ENCODE assay signal across 25 cellular contexts in the genomic region with DNA sequence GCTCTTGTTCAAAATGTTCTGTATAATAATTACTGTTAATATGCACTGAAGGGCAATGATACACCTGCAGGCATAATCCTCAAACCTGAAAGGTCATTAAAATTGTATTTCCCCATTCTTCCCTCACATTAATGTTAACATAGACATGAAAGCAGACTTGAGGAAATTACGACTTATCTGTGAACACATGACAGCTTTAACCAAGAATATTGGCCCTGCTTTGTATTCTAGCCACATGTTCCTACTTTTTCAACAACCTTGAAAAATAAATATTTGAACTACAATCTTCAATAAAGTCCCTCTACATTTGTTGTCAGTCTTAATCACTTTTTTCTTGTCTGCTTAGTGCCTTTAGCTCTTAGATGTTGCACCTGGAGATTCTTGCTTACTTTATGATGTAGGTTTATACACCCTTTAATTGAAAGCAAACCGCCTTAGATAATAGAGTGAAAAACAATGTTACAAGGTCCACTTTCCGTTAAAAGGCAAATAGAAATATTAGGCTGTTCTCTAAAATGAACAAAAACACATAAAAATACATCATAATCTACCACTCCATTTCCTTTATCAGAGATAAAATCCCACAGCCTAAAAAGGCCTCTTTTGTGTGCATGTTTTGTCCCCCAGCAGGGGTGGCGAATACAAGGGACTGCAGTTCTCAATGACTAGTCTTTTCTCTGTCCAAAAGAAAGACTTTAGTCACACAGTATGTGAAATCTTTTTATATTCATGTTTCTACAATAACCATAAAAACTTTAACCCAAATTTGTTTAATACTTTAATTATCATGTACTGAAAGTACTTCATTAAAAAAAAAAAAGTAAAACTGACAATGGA. TPM values are rescaled to one million over a fixed set of nuclear protein-coding genes. Genes with fewer than 3 reads are reported as not detected.
DNase-seq lines count a peak whose midpoint lies in the region; ATAC-seq, FAIRE-seq and TF ChIP-seq lines count a peak whose summit lies in the region.
"Had no signal": no experiment of that assay in that cellular context is flagged by ENCODE, and none has a peak within 500 bp of the region (broad histone marks: within the 10 kb centered on the region; RNA-seq: fewer than 3 reads in every experiment).

No MANE protein-coding gene starts in this region.

- peaks cover 50% of the 10 kb centered on the region for H3K36me3 Mint-ChIP-seq in activated CD4-positive, alpha-beta memory T cell treated with anti-CD3 and anti-CD28 coated beads for 36 hours
- peaks cover 65% of the 10 kb centered on the region for H3K36me3 Mint-ChIP-seq in activated CD4-positive, alpha-beta memory T cell treated with anti-CD3 and anti-CD28 coated beads, Interleukin-2, amount 10 ng/mL, durations not matched to agents 7 days and 5 days (ENCODE audit: low read depth)

- POLR2A ChIA-PET in activated CD4-positive, alpha-beta memory T cell treated with anti-CD3 and anti-CD28 coated beads for 36 hours (lab: Charles Lee) = interaction anchor here (0.6 kb wide), 1 partner anchor 20 kb away, joined by 3 read pairs; no protein-coding TSS in a partner anchor
- POLR2A ChIA-PET in activated CD4-positive, alpha-beta memory T cell treated with anti-CD3 and anti-CD28 coated beads, Interleukin-2, amount 10 ng/mL, durations not matched to agents 7 days and 5 days (lab: Charles Lee) = interaction anchor here (0.9 kb wide), 1 partner anchor 29 kb away, joined by 3 read pairs; no protein-coding TSS in a partner anchor

- H3K27ac ChIP-seq in small intestine (ENCODE audit: low read depth in 1 of 2, low read length in 1 of 2) = no peak overlapping the region
- peak overlapping the region in 2 of 4 donors; percentile 77 to 87 for H3K27ac ChIP-seq in tibial nerve
- H3K27ac ChIP-seq: ascending aorta; BLaER1 treated with 17β-estradiol and CSF1 and Interleukin-3, amounts not matched to agents 10 nM and 100 nM; esophagus squamous epithelium; RWPE1; skin epidermis; uterus had no signal

- H3K36me3 ChIP-seq in small intestine (ENCODE audit: control insufficient read depth in 2 of 2, insufficient read depth in 2 of 2, low read length in 2 of 2) = peaks cover 5% of the 10 kb centered on the region in 2 donors
- peaks cover 0 to 58% (median 6%) of the 10 kb centered on the region in 3 donors for H3K36me3 ChIP-seq in tibial nerve
- H3K36me3 ChIP-seq: uterus had no signal

- no peak for ATAC-seq in HG02642 (IDR thresholded peaks at IDR 0.05; ENCODE audit: poor library complexity, unreplicated experiment)
- ATAC-seq: GM12878 had no signal

- no peak for FAIRE-seq in small intestine (lab: Jason Lieb, UNC)
- FAIRE-seq: A204.1, GM12878 had no signal

- CTCF ChIA-PET in activated CD4-positive, alpha-beta memory T cell treated with anti-CD3 and anti-CD28 coated beads for 36 hours (lab: Charles Lee) = interaction anchor here (1.9 kb wide), 1 partner anchor 29 kb away, joined by 11 read pairs; no protein-coding TSS in a partner anchor
- CTCF ChIA-PET in activated CD4-positive, alpha-beta memory T cell treated with anti-CD3 and anti-CD28 coated beads, Interleukin-2, amount 10 ng/mL, durations not matched to agents 7 days and 5 days (lab: Charles Lee) = interaction anchor here (1.1 kb wide), 1 partner anchor 29 kb away, joined by 4 read pairs; no protein-coding TSS in a partner anchor

- no peaks in the 10 kb centered on the region for H3K4me1 ChIP-seq in small intestine (ENCODE audit: control insufficient read depth in 2 of 2, insufficient read depth in 1 of 2, low read depth in 1 of 2, low read length in 1 of 2)
- H3K4me1 ChIP-seq in tibial nerve = peaks cover 0 to 39% (median 0%) of the 10 kb centered on the region in 4 donors
- H3K4me1 ChIP-seq: ascending aorta, esophagus squamous epithelium, HAP-1, uterus had no signal

- peak in 1 of 2 donors; percentile 14 for TF ChIP-seq EP300 in tibial nerve (IDR thresholded peaks at IDR 0.05)

- no peak for TF ChIP-seq POLR2A in tibial nerve (IDR thresholded peaks at IDR 0.05)

- no peak for TF ChIP-seq CTCF in tibial nerve (IDR thresholded peaks at IDR 0.05)

- H3K4me1 Mint-ChIP-seq in activated CD4-positive, alpha-beta memory T cell treated with anti-CD3 and anti-CD28 coated beads for 36 hours (ENCODE audit: low read depth) = peaks cover 15% of the 10 kb centered on the region
- H3K4me1 Mint-ChIP-seq in activated CD4-positive, alpha-beta memory T cell treated with anti-CD3 and anti-CD28 coated beads, Interleukin-2, amount 10 ng/mL, durations not matched to agents 7 days and 5 days = peaks cover 18% of the 10 kb centered on the region

- H3K27me3 ChIP-seq in small intestine (ENCODE audit: control insufficient read depth in 2 of 2, insufficient read depth in 2 of 2, low read length in 2 of 2) (no peaks in the 10 kb centered on the region), tibial nerve (no peaks in the 10 kb centered on the region)
- H3K27me3 ChIP-seq: ascending aorta; BLaER1 treated with 17β-estradiol and CSF1 and Interleukin-3, amounts not matched to agents 10 nM and 100 nM; esophagus squamous epithelium; uterus had no signal

- WGBS in small intestine, 3 donors = 22 to 63% (median 40%) methylated on average over 4 of the region's 4 CpGs
- WGBS in tibial nerve, 2 donors = 55 to 58% methylated on average over 4 of the region's 4 CpGs

- intact Hi-C loops in activated CD4-positive, alpha-beta memory T cell treated with anti-CD3 and anti-CD28 coated beads for 36 hours (cut with micrococcal nuclease) = no loop called here

- no peak for DNase-seq in activated CD4-positive, alpha-beta memory T cell treated with anti-CD3 and anti-CD28 coated beads for 36 hours
- DNase-seq in activated CD4-positive, alpha-beta memory T cell treated with anti-CD3 and anti-CD28 coated beads, Interleukin-2, amount 10 ng/mL, durations not matched to agents 7 days and 5 days = no peak
- DNase-seq in NCI-H748 treated with DMSO at 0.1 percent for 48 hours (lab: John Stamatoyannopoulos, UW) (peak; percentile 63), inferior parietal cortex (ENCODE audit: extremely low spot score) (peak; percentile 45), small intestine (peak; percentile 20), tibial nerve (ENCODE audit: low spot score in 2 of 2) (no peak)
- DNase-seq in NK-92 treated with Interleukin-12 subunit alpha and Interleukin-12 subunit beta, amount 100 ng/mL, for 24 hours (lab: John Stamatoyannopoulos, UW) = no peak
- DNase-seq: activated CD4-positive, alpha-beta T cell treated with anti-CD3 and anti-CD28 coated beads for 48 hours; cerebellar nuclear complex; effector CD8-positive, alpha-beta T cell; esophagus squamous epithelium; naive B cell; NCI-H1694 treated with DMSO at 0.1 percent for 48 hours; NCI-H226; stimulated activated CD4-positive, alpha-beta T cell treated with anti-CD3 and anti-CD28 coated beads, Interleukin-2, amount 100 ng/mL, for 48 hours; uterus had no signal

- H3K4me3 ChIP-seq in small intestine (ENCODE audit: low read depth in 1 of 2, low read length in 2 of 2) (no peak overlapping the region), tibial nerve (no peak overlapping the region)
- H3K4me3 ChIP-seq: ascending aorta; BLaER1 treated with 17β-estradiol and CSF1 and Interleukin-3, amounts not matched to agents 10 nM and 100 nM; esophagus squamous epithelium; GM12878; HAP-1; skin epidermis; uterus had no signal

- peak overlapping the region; percentile 29 for H3K27ac Mint-ChIP-seq in activated CD4-positive, alpha-beta memory T cell treated with anti-CD3 and anti-CD28 coated beads for 36 hours
- no peak overlapping the region for H3K27ac Mint-ChIP-seq in activated CD4-positive, alpha-beta memory T cell treated with anti-CD3 and anti-CD28 coated beads, Interleukin-2, amount 10 ng/mL, durations not matched to agents 7 days and 5 days
- H3K27ac Mint-ChIP-seq: progenitor cell of endocrine pancreas had no signal

- H3K27me3 Mint-ChIP-seq in activated CD4-positive, alpha-beta memory T cell treated with anti-CD3 and anti-CD28 coated beads for 36 hours = no peaks in the 10 kb centered on the region
- no peaks in the 10 kb centered on the region for H3K27me3 Mint-ChIP-seq in activated CD4-positive, alpha-beta memory T cell treated with anti-CD3 and anti-CD28 coated beads, Interleukin-2, amount 10 ng/mL, durations not matched to agents 7 days and 5 days
- H3K27me3 Mint-ChIP-seq: naive B cell, progenitor cell of endocrine pancreas had no signal

- H3K4me3 Mint-ChIP-seq in activated CD4-positive, alpha-beta memory T cell treated with anti-CD3 and anti-CD28 coated beads for 36 hours = no peak overlapping the region
- no peak overlapping the region for H3K4me3 Mint-ChIP-seq in activated CD4-positive, alpha-beta memory T cell treated with anti-CD3 and anti-CD28 coated beads, Interleukin-2, amount 10 ng/mL, durations not matched to agents 7 days and 5 days
- H3K4me3 Mint-ChIP-seq: naive B cell had no signal

- no peaks in the 10 kb centered on the region for H3K9me3 ChIP-seq in small intestine (ENCODE audit: control insufficient read depth, low read depth)
- H3K9me3 ChIP-seq in tibial nerve = no peaks in the 10 kb centered on the region
- H3K9me3 ChIP-seq: ascending aorta; BLaER1 treated with 17β-estradiol and CSF1 and Interleukin-3, amounts not matched to agents 10 nM and 100 nM; esophagus squamous epithelium; HAP-1; uterus had no signal

- no peaks in the 10 kb centered on the region for H3K9me3 Mint-ChIP-seq in activated CD4-positive, alpha-beta memory T cell treated with anti-CD3 and anti-CD28 coated beads for 36 hours
- H3K9me3 Mint-ChIP-seq in activated CD4-positive, alpha-beta memory T cell treated with anti-CD3 and anti-CD28 coated beads, Interleukin-2, amount 10 ng/mL, durations not matched to agents 7 days and 5 days = no peaks in the 10 kb centered on the region
- H3K9me3 Mint-ChIP-seq: naive B cell had no signal

RNA-seq across cellular contexts. Expression of a gene that starts 55.9 kb away (rescaled TPM):
- total RNA-seq in activated CD4-positive, alpha-beta memory T cell treated with anti-CD3 and anti-CD28 coated beads for 36 hours = 10 to 100 TPM; 55.9 to 64.9 TPM
- total RNA-seq in activated CD4-positive, alpha-beta memory T cell treated with anti-CD3 and anti-CD28 coated beads, Interleukin-2, amount 10 ng/mL, durations not matched to agents 7 days and 5 days = 10 to 100 TPM; 64.7 to 76.8 TPM
- polyA plus RNA-seq in small intestine = 10 to 100 TPM; 10.5 to 11.6 (median 11.0) TPM
- 10 to 100 TPM; 47.1 to 95.3 (median 79.8) TPM for total RNA-seq in tibial nerve

RNA-seq across cellular contexts. Expression of a gene that starts 56.4 kb away (rescaled TPM):
- total RNA-seq in activated CD4-positive, alpha-beta memory T cell treated with anti-CD3 and anti-CD28 coated beads for 36 hours = 1 to 10 TPM; 9.4 to 9.5 TPM
- 1 to 10 TPM; 6.4 to 7.7 TPM for total RNA-seq in activated CD4-positive, alpha-beta memory T cell treated with anti-CD3 and anti-CD28 coated beads, Interleukin-2, amount 10 ng/mL, durations not matched to agents 7 days and 5 days
- polyA plus RNA-seq in small intestine = 1 to 10 TPM; 1.6 to 3.5 (median 2.4) TPM
- total RNA-seq in tibial nerve = 1 to 10 TPM; 2.1 to 5.0 (median 2.3) TPM

Comparison
In these comparisons a context has a peak if more than half of its experiments do, and no peak if none do; other contexts are left out.
1. DNase-seq: peak in NCI-H748 treated with DMSO at 0.1 percent for 48 hours (single experiment), inferior parietal cortex (single experiment) and small intestine (single experiment); none in activated CD4-positive, alpha-beta memory T cell treated with anti-CD3 and anti-CD28 coated beads for 36 hours (single experiment), activated CD4-positive, alpha-beta memory T cell treated with anti-CD3 and anti-CD28 coated beads, Interleukin-2, amount 10 ng/mL, durations not matched to agents 7 days and 5 days (single experiment), tibial nerve (0 of 2) and NK-92 treated with Interleukin-12 subunit alpha and Interleukin-12 subunit beta, amount 100 ng/mL, for 24 hours (single experiment).